In the genomic region with DNA sequence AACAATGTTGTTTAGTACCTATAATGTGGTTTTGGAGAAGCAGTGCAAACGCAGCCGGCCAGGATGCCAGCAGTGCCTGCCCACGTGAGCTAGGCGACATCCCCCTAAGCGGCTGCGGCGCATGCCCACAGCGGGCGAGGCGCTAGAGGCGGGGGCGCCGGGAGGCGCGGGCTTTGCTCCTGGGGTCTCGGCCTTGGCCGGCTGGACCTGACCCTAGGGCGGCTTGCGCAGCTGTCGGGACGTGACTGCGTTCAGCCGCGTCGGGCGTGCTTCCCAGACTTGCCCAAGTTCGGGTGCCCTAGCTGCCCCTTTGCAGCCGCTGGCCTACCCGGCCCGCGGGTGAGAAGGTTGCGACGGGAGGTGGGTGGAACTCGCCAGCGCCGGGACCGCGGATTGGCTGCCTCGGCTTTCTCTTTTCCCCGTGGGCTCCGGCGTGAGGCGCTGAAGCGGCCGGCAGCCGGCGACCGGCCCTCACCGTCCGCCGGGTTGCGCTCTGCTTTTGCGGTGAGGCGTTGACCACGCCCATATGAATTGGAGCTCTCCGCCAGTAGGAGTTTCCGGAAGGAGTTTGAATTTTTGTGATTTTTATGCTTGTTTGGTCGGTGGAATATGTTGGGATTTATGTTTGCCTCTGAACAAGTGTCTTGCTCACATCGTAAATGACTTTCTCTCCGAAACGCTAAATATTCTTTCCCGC, we compare ENCODE assay signal across 8 cellular contexts. TPM values are rescaled to one million over a fixed set of nuclear protein-coding genes. Genes with fewer than 3 reads are reported as not detected.
DNase-seq lines count a peak whose midpoint lies in the region; ATAC-seq and TF ChIP-seq lines count a peak whose summit lies in the region.

A gene (plus strand): TSS at position 122 of the 697 bp plus-strand sequence. CDS start 599 bp downstream, outside the sequence.

- H3K36me3 Mint-ChIP-seq in CD4-positive, CD25-positive, alpha-beta regulatory T cell = no peaks in the 10 kb centered on the region

- H3K27ac Mint-ChIP-seq in CD4-positive, CD25-positive, alpha-beta regulatory T cell = peak within 1 kb of the TSS; percentile 83 to 94 (median 90)

- no peaks in the 10 kb centered on the region for H3K36me3 ChIP-seq in CD4-positive, CD25-positive, alpha-beta regulatory T cell (ENCODE audit: control insufficient read depth, insufficient read depth, low read length)
- H3K36me3 ChIP-seq in duodenal mucosa (ENCODE audit: control insufficient read depth in 1 of 2, insufficient read depth in 2 of 2, low read length in 2 of 2) = no peaks in the 10 kb centered on the region

- no peak for TF ChIP-seq POLR2A in lower leg skin (IDR thresholded peaks at IDR 0.05)

- intact Hi-C loops in lower leg skin (cut with DNase I; ENCODE audit: low total_unique reads) = no loop called here

- no peaks in the 10 kb centered on the region for H3K9me3 ChIP-seq in CD4-positive, CD25-positive, alpha-beta regulatory T cell (ENCODE audit: control insufficient read depth in 2 of 2, low read length in 2 of 2)
- H3K9me3 ChIP-seq in duodenal mucosa (ENCODE audit: control insufficient read depth in 1 of 2, low read length in 2 of 2) = no peaks in the 10 kb centered on the region

- no peaks in the 10 kb centered on the region for H3K9me3 Mint-ChIP-seq in CD4-positive, CD25-positive, alpha-beta regulatory T cell

- ATAC-seq in CD4-positive, CD25-positive, alpha-beta regulatory T cell (ENCODE audit: low read depth in 2 of 2) = peak; percentile 89 to 91
- ATAC-seq in GM19395 (IDR thresholded peaks at IDR 0.05; ENCODE audit: unreplicated experiment) (peak; percentile 87), HG03565 (IDR thresholded peaks at IDR 0.05; ENCODE audit: unreplicated experiment) (peak; percentile 70)

- peaks cover 4% of the 10 kb centered on the region for H3K27me3 Mint-ChIP-seq in CD4-positive, CD25-positive, alpha-beta regulatory T cell

- peak; percentile 73 to 90 (median 84) for DNase-seq in CD4-positive, CD25-positive, alpha-beta regulatory T cell
- DNase-seq in NCI-H748 treated with DMSO at 0.1 percent for 48 hours (lab: John Stamatoyannopoulos, UW) (peak; percentile 80), lower leg skin (ENCODE audit: low spot score in 2 of 2) (peak; percentile 83 to 97)
- peak; percentile 78 to 84 for DNase-seq in activated CD4-positive, alpha-beta T cell treated with anti-CD3 and anti-CD28 coated beads, Interleukin-2, amount 50 U/mL, for 48 hours
- peak; percentile 66 to 76 for DNase-seq in stimulated activated CD4-positive, alpha-beta T cell treated with anti-CD3 and anti-CD28 coated beads, Interleukin-4, amount 100 ng/mL, for 48 hours (ENCODE audit: low read depth in 2 of 2)

- peak within 1 kb of the TSS; percentile 85 for H3K27ac ChIP-seq in CD4-positive, CD25-positive, alpha-beta regulatory T cell (ENCODE audit: insufficient read depth, low read length, poor library complexity, severe bottlenecking)
- H3K27ac ChIP-seq in duodenal mucosa (ENCODE audit: low read depth, low read length) = peak within 1 kb of the TSS; percentile 96

- 0% methylated on average over 49 to 58 of the region's 62 CpGs for WGBS in lower leg skin, 2 donors

- peak within 1 kb of the TSS; percentile 90 to 98 (median 94) for H3K4me3 Mint-ChIP-seq in CD4-positive, CD25-positive, alpha-beta regulatory T cell

- H3K4me3 ChIP-seq in CD4-positive, CD25-positive, alpha-beta regulatory T cell (ENCODE audit: low read depth, low read length) = peak within 1 kb of the TSS; percentile 98
- H3K4me3 ChIP-seq in duodenal mucosa (ENCODE audit: low read depth in 1 of 2, low read length in 2 of 2) (peak within 1 kb of the TSS; percentile 87 to 99), lower leg skin (ENCODE audit: low read depth, poor library complexity, severe bottlenecking) (peak within 1 kb of the TSS; percentile 40)

- H3K27me3 ChIP-seq in CD4-positive, CD25-positive, alpha-beta regulatory T cell (ENCODE audit: control insufficient read depth, insufficient read depth, low read length) = no peaks in the 10 kb centered on the region
- no peaks in the 10 kb centered on the region for H3K27me3 ChIP-seq in duodenal mucosa (ENCODE audit: control insufficient read depth in 1 of 2, insufficient read depth in 2 of 2, low read length in 2 of 2)

- TF ChIP-seq CTCF in lower leg skin (IDR thresholded peaks at IDR 0.05) = no peak

- H3K4me1 Mint-ChIP-seq in CD4-positive, CD25-positive, alpha-beta regulatory T cell = peaks cover 16 to 39% (median 31%) of the 10 kb centered on the region in 4 donors

- H3K4me1 ChIP-seq in CD4-positive, CD25-positive, alpha-beta regulatory T cell (ENCODE audit: control insufficient read depth, insufficient read depth, low read length, poor library complexity, severe bottlenecking) = peaks cover 36% of the 10 kb centered on the region
- peaks cover 13 to 14% of the 10 kb centered on the region in 2 donors for H3K4me1 ChIP-seq in duodenal mucosa (ENCODE audit: control insufficient read depth in 1 of 2, insufficient read depth in 2 of 2, low read length in 2 of 2)

- H3K9ac ChIP-seq in duodenal mucosa (ENCODE audit: low read depth in 1 of 2, low read length in 2 of 2) = peak within 1 kb of the TSS; percentile 83 to 90

RNA-seq across cellular contexts. Expression of the gene that starts here (rescaled TPM):
- 10.8 TPM for total RNA-seq in CD4-positive, CD25-positive, alpha-beta regulatory T cell
- polyA plus RNA-seq in CD4-positive, CD25-positive, alpha-beta regulatory T cell = 10 to 100 TPM; 23.7 to 33.3 (median 26.6) TPM
- total RNA-seq in lower leg skin = 10 to 100 TPM; 20.4 to 47.6 (median 38.6) TPM

Comparison
In these comparisons a context has a peak if more than half of its experiments do, and no peak if none do; other contexts are left out.
1. Peak in every context shown above with its lines: DNase-seq, ATAC-seq, H3K4me3 ChIP-seq and H3K27ac ChIP-seq.
2. H3K4me3 ChIP-seq: peak in every context shown above with its lines; median percentile 98 in CD4-positive, CD25-positive, alpha-beta regulatory T cell; 93 in duodenal mucosa; 40 in lower leg skin.